18 cellular contexts compared by ENCODE assay signal in genomic region chr22:49647346-49648026, GRCh38.
A peak's percentile ranks its signal among the peaks of the same experiment; 100 is the strongest.
DNase-seq lines count a peak whose midpoint lies in the region; ATAC-seq and TF ChIP-seq lines count a peak whose summit lies in the region.
"Had no signal": no experiment of that assay in that cellular context is flagged by ENCODE, and none has a peak within 500 bp of the region (broad histone marks: within the 10 kb centered on the region; RNA-seq: fewer than 3 reads in every experiment).

No MANE protein-coding gene starts in this region.

- no peak overlapping the region for H3K9ac ChIP-seq in Karpas-422 (ENCODE audit: low read length)
- H3K9ac ChIP-seq in SU-DHL-6 (ENCODE audit: low read length) = no peak overlapping the region
- H3K9ac ChIP-seq in neuronal stem cell (ENCODE audit: low read depth, low read length, poor library complexity) = peak overlapping the region; percentile 60
- no peak overlapping the region for H3K9ac ChIP-seq in mammary epithelial cell (ENCODE audit: insufficient read depth, low read length)
- H3K9ac ChIP-seq: BLaER1 treated with 17β-estradiol and CSF1 and Interleukin-3, amounts not matched to agents 10 nM and 100 nM had no signal

- no peak overlapping the region for H3K4me2 ChIP-seq in Karpas-422 (ENCODE audit: low read depth, low read length, poor library complexity, severe bottlenecking)
- no peak overlapping the region for H3K4me2 ChIP-seq in SU-DHL-6 (ENCODE audit: low read depth, low read length, poor library complexity, severe bottlenecking)
- H3K4me2 ChIP-seq in neuronal stem cell (ENCODE audit: insufficient read depth, low read length, poor library complexity, severe bottlenecking) = no peak overlapping the region
- H3K4me2 ChIP-seq in mammary epithelial cell (ENCODE audit: insufficient read depth, low read depth, low read length) = no peak overlapping the region
- H3K4me2 ChIP-seq: BLaER1 treated with 17β-estradiol and CSF1 and Interleukin-3, amounts not matched to agents 10 nM and 100 nM had no signal

- H3K79me2 ChIP-seq in Karpas-422 (ENCODE audit: low read length) = peaks cover 97% of the 10 kb centered on the region
- H3K79me2 ChIP-seq in SU-DHL-6 (ENCODE audit: insufficient read depth, low read length) = peaks cover 83% of the 10 kb centered on the region
- H3K79me2 ChIP-seq in mammary epithelial cell (ENCODE audit: insufficient read depth, low read length) = no peaks in the 10 kb centered on the region

- peak overlapping the region; percentile 47 for H2BK120ac ChIP-seq in neuronal stem cell (ENCODE audit: low read depth, low read length)

- dilution Hi-C loops in mammary epithelial cell (cut with HindIII; ENCODE audit: low sequenced_read_pairs) = no loop called here

- H3F3A ChIP-seq in SU-DHL-6 (ENCODE audit: insufficient read depth) = no peaks in the 10 kb centered on the region

- H3K4me3 ChIP-seq in Karpas-422 (ENCODE audit: low read length) = no peak overlapping the region
- no peak overlapping the region for H3K4me3 ChIP-seq in SU-DHL-6 (ENCODE audit: insufficient read depth, low read length, poor library complexity, severe bottlenecking)
- no peak overlapping the region for H3K4me3 ChIP-seq in neuronal stem cell (ENCODE audit: low read length in 2 of 2)
- no peak overlapping the region for H3K4me3 ChIP-seq in mammary epithelial cell (replicated peaks in 1 of 3; ENCODE audit: insufficient read depth in 1 of 3, low read depth in 2 of 3, low read length in 3 of 3)
- H3K4me3 ChIP-seq: BLaER1 treated with 17β-estradiol and CSF1 and Interleukin-3, amounts not matched to agents 10 nM and 100 nM; SJCRH30 had no signal

- H3K4me1 ChIP-seq in Karpas-422 (ENCODE audit: low read length) (no peaks in the 10 kb centered on the region), neuronal stem cell (ENCODE audit: control insufficient read depth in 2 of 2, insufficient read depth in 1 of 2, low read depth in 1 of 2, low read length in 2 of 2) (peaks cover 9 to 16% of the 10 kb centered on the region in 2 donors), mammary epithelial cell (ENCODE audit: insufficient read depth, low read length) (no peaks in the 10 kb centered on the region)
- H3K4me1 ChIP-seq: SJCRH30 had no signal

- DNase-seq in DMS53 (lab: John Stamatoyannopoulos, UW) (peak; percentile 11), DMS53 treated with DMSO at 0.1 percent for 48 hours (lab: John Stamatoyannopoulos, UW; ENCODE audit: unreplicated experiment) (no peak), Karpas-422 (peak; percentile 61), neuronal stem cell (ENCODE audit: low spot score) (no peak), mammary epithelial cell (no peak)
- no peak for DNase-seq in stimulated activated naive B cell treated with anti-CD40 and anti-IgM and Interleukin-4, amounts not matched to agents 10 μg/mL and 1 μg/mL and 100 μg/mL, for 72 hours
- DNase-seq in stimulated activated CD4-positive, alpha-beta T cell treated with anti-CD3 and anti-CD28 coated beads, Interleukin-2, amount 100 ng/mL, for 24 hours = no peak
- DNase-seq: DMS 273 treated with DMSO at 0.1 percent for 48 hours, EL, HCEC 1CT, NCI-H1694, NCI-H2107, NCI-H774, RPMI8226, SJCRH30 had no signal

- H4K91ac ChIP-seq in neuronal stem cell (ENCODE audit: low read depth, low read length, poor library complexity) = no peak overlapping the region

- H3K9me3 ChIP-seq in Karpas-422 (ENCODE audit: low read length) (no peaks in the 10 kb centered on the region), SU-DHL-6 (ENCODE audit: insufficient read depth, low read length) (no peaks in the 10 kb centered on the region), neuronal stem cell (replicated peaks in 1 of 2; ENCODE audit: control insufficient read depth in 2 of 2, insufficient read depth in 1 of 2, low read depth in 1 of 2, low read length in 2 of 2) (peaks cover 0 to 3% of the 10 kb centered on the region in 2 donors), mammary epithelial cell (replicated peaks; ENCODE audit: insufficient read depth, low read length) (peaks cover 31% of the 10 kb centered on the region)
- H3K9me3 ChIP-seq: SJCRH30 had no signal

- H2BK5ac ChIP-seq in neuronal stem cell (ENCODE audit: low read length) = no peak overlapping the region

- H3K9me3 Mint-ChIP-seq in stimulated activated naive B cell treated with anti-CD40 and anti-IgM and Interleukin-4, amounts not matched to agents 10 μg/mL and 1 μg/mL and 100 μg/mL, for 72 hours = no peaks in the 10 kb centered on the region

- peak overlapping the region; percentile 66 for H3K4ac ChIP-seq in neuronal stem cell (ENCODE audit: low read length)

- H4K20me1 ChIP-seq in Karpas-422 (ENCODE audit: insufficient read depth, low read depth, low read length) = peaks cover 86% of the 10 kb centered on the region
- H4K20me1 ChIP-seq in SU-DHL-6 (ENCODE audit: low read depth, low read length) = no peaks in the 10 kb centered on the region
- H4K20me1 ChIP-seq in mammary epithelial cell (ENCODE audit: insufficient read depth, low read length) = no peaks in the 10 kb centered on the region

- no peak overlapping the region for H3K27ac Mint-ChIP-seq in stimulated activated naive B cell treated with anti-CD40 and anti-IgM and Interleukin-4, amounts not matched to agents 10 μg/mL and 1 μg/mL and 100 μg/mL, for 72 hours

- H4K8ac ChIP-seq in neuronal stem cell (ENCODE audit: low read depth, low read length) = no peak overlapping the region

- intact Hi-C loops in mammary epithelial cell (cut with micrococcal nuclease) = no loop called here

- in situ Hi-C loops in mammary epithelial cell (cut with MboI; ENCODE audit: low sequenced_read_pairs in 2 of 2) = no loop called here

- no peaks in the 10 kb centered on the region for H3K27me3 Mint-ChIP-seq in stimulated activated naive B cell treated with anti-CD40 and anti-IgM and Interleukin-4, amounts not matched to agents 10 μg/mL and 1 μg/mL and 100 μg/mL, for 72 hours

- H3K18ac ChIP-seq in neuronal stem cell (ENCODE audit: low read length) = no peak overlapping the region

- no peak for ATAC-seq in stimulated activated naive B cell treated with anti-CD40 and anti-IgM and Interleukin-4, amounts not matched to agents 10 μg/mL and 1 μg/mL and 100 μg/mL, for 72 hours (replicated peaks)

- no peak overlapping the region for H2AFZ ChIP-seq in Karpas-422 (ENCODE audit: low read length)
- no peak overlapping the region for H2AFZ ChIP-seq in SU-DHL-6 (ENCODE audit: low read depth, low read length, severe bottlenecking)
- H2AFZ ChIP-seq in neuronal stem cell (ENCODE audit: low read length) = no peak overlapping the region
- no peak overlapping the region for H2AFZ ChIP-seq in mammary epithelial cell (ENCODE audit: low read depth, low read length)

- CTCF ChIA-PET in mammary epithelial cell (lab: Charles Lee; ENCODE audit: low non-redundant PET) = no interaction called here

- H3K9me2 ChIP-seq in Karpas-422 (replicated peaks; ENCODE audit: insufficient read depth, low read length) = no peaks in the 10 kb centered on the region
- no peaks in the 10 kb centered on the region for H3K9me2 ChIP-seq in SU-DHL-6 (replicated peaks; ENCODE audit: insufficient read depth, low read length)

- no peak overlapping the region for H2BK12ac ChIP-seq in neuronal stem cell (ENCODE audit: low read length)

- no peak overlapping the region for H3K14ac ChIP-seq in neuronal stem cell (ENCODE audit: low read length)

- TF ChIP-seq CTCF in SU-DHL-6 (IDR thresholded peaks at IDR 0.05; ENCODE audit: insufficient read depth, low read length, poor library complexity, severe bottlenecking) (peak; percentile 21), mammary epithelial cell (conservative IDR thresholded peaks at IDR 0.05 in 1 of 2, IDR thresholded peaks at IDR 0.05 in 1 of 2; ENCODE audit: extremely low read depth in 1 of 2, insufficient read depth in 1 of 2, low read depth in 1 of 2, low read length in 2 of 2) (peak in 1 of 2 donors; percentile 4)

- peak overlapping the region; percentile 70 for H2AK5ac ChIP-seq in neuronal stem cell (ENCODE audit: low read depth, low read length)

- H3K27me3 ChIP-seq in Karpas-422 (ENCODE audit: low read length) (no peaks in the 10 kb centered on the region), SU-DHL-6 (ENCODE audit: low read length) (no peaks in the 10 kb centered on the region), neuronal stem cell (ENCODE audit: control insufficient read depth in 3 of 3, insufficient read depth in 3 of 3, low read depth in 1 of 3, low read length in 3 of 3) (peaks cover 0 to 19% (median 0%) of the 10 kb centered on the region in 3 experiments), mammary epithelial cell (ENCODE audit: insufficient read depth, low read length) (no peaks in the 10 kb centered on the region)
- H3K27me3 ChIP-seq: BLaER1 treated with 17β-estradiol and CSF1 and Interleukin-3, amounts not matched to agents 10 nM and 100 nM had no signal

- H3K4me1 Mint-ChIP-seq in stimulated activated naive B cell treated with anti-CD40 and anti-IgM and Interleukin-4, amounts not matched to agents 10 μg/mL and 1 μg/mL and 100 μg/mL, for 72 hours = peaks cover 18 to 28% of the 10 kb centered on the region in 2 donors

- no peak overlapping the region for H3K23ac ChIP-seq in neuronal stem cell (ENCODE audit: low read depth, low read length, poor library complexity)

- no TSS peak for BruUV-seq in mammary epithelial cell (replicated peaks; lab: Mats Ljungman, UMichigan)

- WGBS in neuronal stem cell (ENCODE audit: extremely low coverage in 2 of 2, insufficient read length in 2 of 2, insufficient replicate concordance in 1 of 2), 2 donors = no CpG with 5 or more reads among the region's 10 CpGs
- 40% methylated on average over 10 of the region's 10 CpGs for WGBS in mammary epithelial cell (ENCODE audit: low coverage, missing lambda C conversion rate)

- peaks cover 24 to 51% of the 10 kb centered on the region in 2 donors for H3K36me3 Mint-ChIP-seq in stimulated activated naive B cell treated with anti-CD40 and anti-IgM and Interleukin-4, amounts not matched to agents 10 μg/mL and 1 μg/mL and 100 μg/mL, for 72 hours

- no peak overlapping the region for H2BK15ac ChIP-seq in neuronal stem cell (ENCODE audit: low read length)

- peaks cover 1% of the 10 kb centered on the region for H3K79me1 ChIP-seq in neuronal stem cell (ENCODE audit: low read depth, low read length)

- no peak overlapping the region for H3K4me3 Mint-ChIP-seq in stimulated activated naive B cell treated with anti-CD40 and anti-IgM and Interleukin-4, amounts not matched to agents 10 μg/mL and 1 μg/mL and 100 μg/mL, for 72 hours

- H3K27ac ChIP-seq in Karpas-422 (ENCODE audit: low read length) = no peak overlapping the region
- no peak overlapping the region for H3K27ac ChIP-seq in SU-DHL-6 (ENCODE audit: low read depth, low read length)
- H3K27ac ChIP-seq in neuronal stem cell (replicated peaks; ENCODE audit: low read length) = no peak overlapping the region
- no peak overlapping the region for H3K27ac ChIP-seq in mammary epithelial cell (ENCODE audit: insufficient read depth, low read depth, low read length)
- H3K27ac ChIP-seq: 22Rv1; BLaER1 treated with 17β-estradiol and CSF1 and Interleukin-3, amounts not matched to agents 10 nM and 100 nM; SJCRH30 had no signal

- H3K36me3 ChIP-seq in Karpas-422 (ENCODE audit: insufficient read depth, low read length) (peaks cover 25% of the 10 kb centered on the region), SU-DHL-6 (ENCODE audit: low read length) (no peaks in the 10 kb centered on the region), neuronal stem cell (replicated peaks in 1 of 2; ENCODE audit: control insufficient read depth in 2 of 2, insufficient read depth in 2 of 2, low read length in 2 of 2) (no peaks in the 10 kb centered on the region), mammary epithelial cell (ENCODE audit: insufficient read depth, low read length) (no peaks in the 10 kb centered on the region)
- H3K36me3 ChIP-seq: SJCRH30 had no signal

Comparison
In these comparisons a context has a peak if more than half of its experiments do, and no peak if none do; other contexts are left out.
1. DNase-seq: peak in DMS53 (single experiment) and Karpas-422 (single experiment); none in DMS53 treated with DMSO at 0.1 percent for 48 hours (single experiment), neuronal stem cell (single experiment), mammary epithelial cell (single experiment), stimulated activated naive B cell treated with anti-CD40 and anti-IgM and Interleukin-4, amounts not matched to agents 10 μg/mL and 1 μg/mL and 100 μg/mL, for 72 hours (single experiment) and stimulated activated CD4-positive, alpha-beta T cell treated with anti-CD3 and anti-CD28 coated beads, Interleukin-2, amount 100 ng/mL, for 24 hours (0 of 2).